ENCODE assay signal across 1 cellular context in the genomic region with DNA sequence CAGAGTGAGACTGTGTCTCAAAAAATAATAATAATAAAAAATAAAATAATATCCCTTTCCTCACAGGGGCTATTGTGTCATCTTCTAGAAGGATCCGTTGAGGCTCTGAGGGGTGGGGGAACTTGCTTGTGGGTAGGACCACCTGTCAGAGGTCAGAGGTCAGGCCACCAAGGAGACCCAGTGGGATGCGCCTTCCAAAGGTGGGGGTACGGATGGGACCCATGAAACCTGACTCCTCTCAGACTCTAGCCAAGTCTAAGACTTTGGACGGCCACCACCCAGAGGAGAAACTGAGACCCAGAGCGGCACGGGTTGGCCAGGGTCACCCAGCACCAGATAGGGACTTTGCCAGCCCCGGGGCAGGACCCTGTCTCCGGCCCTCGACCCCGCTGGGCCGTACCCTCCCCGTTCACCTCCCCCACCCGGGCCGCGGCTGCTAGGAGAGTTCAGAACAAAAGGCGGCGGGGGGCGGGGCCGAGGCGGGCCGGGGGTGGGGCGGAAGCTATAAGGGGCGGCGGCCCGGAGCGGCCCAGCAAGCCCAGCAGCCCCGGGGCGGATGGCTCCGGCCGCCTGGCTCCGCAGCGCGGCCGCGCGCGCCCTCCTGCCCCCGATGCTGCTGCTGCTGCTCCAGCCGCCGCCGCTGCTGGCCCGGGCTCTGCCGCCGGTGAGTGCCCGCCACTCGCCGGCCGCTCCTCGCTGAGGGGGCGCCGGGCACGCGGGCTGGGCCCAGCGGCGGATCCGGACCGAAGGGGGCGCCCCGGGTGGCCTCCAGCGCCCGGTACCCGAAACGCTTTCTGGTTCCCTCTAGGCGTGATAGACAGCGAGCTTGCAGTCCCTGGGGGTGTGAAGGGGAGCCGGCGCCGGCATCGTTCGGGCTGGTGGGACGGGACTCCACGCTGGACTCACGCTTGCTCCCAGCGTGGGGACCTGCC.
TF ChIP-seq lines count a peak whose summit lies in the region.

A gene with protein sequence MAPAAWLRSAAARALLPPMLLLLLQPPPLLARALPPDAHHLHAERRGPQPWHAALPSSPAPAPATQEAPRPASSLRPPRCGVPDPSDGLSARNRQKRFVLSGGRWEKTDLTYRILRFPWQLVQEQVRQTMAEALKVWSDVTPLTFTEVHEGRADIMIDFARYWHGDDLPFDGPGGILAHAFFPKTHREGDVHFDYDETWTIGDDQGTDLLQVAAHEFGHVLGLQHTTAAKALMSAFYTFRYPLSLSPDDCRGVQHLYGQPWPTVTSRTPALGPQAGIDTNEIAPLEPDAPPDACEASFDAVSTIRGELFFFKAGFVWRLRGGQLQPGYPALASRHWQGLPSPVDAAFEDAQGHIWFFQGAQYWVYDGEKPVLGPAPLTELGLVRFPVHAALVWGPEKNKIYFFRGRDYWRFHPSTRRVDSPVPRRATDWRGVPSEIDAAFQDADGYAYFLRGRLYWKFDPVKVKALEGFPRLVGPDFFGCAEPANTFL (plus strand): TSS at position 535 of the 932 bp plus-strand sequence. CDS start 22 bp downstream, at position 557.

TF ChIP-seq in K562, 482 proteins besides CTCF, POLR2A, EP300 and RAD21 (continued from another document):
- TF ChIP-seq ZNF707 (CRISPR knock-in tag; conservative IDR thresholded peaks at IDR 0.05) (no peak), EP400 (IDR thresholded peaks at IDR 0.05) (no peak)
TF ChIP-seq in K562: peak in this region for 25.
